Comparison of ENCODE assay signal across 21 cellular contexts in the genomic region with DNA sequence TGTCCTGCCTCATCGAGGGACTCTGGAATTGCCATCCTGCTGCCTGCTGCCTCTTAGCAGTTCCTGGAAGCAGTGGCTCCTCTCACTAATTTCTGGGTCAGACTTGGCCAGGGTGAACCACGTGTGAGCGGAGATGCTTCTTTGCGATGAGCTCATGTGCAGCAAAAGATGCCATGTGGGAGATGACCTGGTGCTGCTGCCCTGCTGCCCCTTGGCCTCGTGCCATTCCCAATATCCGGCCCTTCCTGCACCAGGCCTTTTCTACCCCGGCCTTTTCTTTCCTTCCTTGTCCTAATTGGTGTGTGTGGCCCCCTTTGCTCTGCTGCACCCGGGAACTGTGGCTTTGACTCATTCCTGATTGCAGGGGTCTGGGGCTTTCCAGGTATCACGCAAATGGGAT.
DNase-seq lines count a peak whose midpoint lies in the region; ATAC-seq, FAIRE-seq and TF ChIP-seq lines count a peak whose summit lies in the region.
"Had no signal": no experiment of that assay in that cellular context is flagged by ENCODE, and none has a peak within 500 bp of the region (broad histone marks: within the 10 kb centered on the region; RNA-seq: fewer than 3 reads in every experiment).

No MANE protein-coding gene starts in this region.

- peaks cover 0 to 7% (median 0%) of the 10 kb centered on the region in 7 donors for H3K27me3 ChIP-seq in heart right ventricle
- peaks cover under 1 to 14% of the 10 kb centered on the region in 2 experiments; a peak in 4 of 5 replicates for H3K27me3 ChIP-seq in HepG2 (ENCODE audit: control insufficient read depth in 1 of 2, insufficient read depth in 2 of 2, low read length in 2 of 2)
- no peaks in the 10 kb centered on the region for H3K27me3 ChIP-seq in aorta (ENCODE audit: control insufficient read depth in 1 of 2, insufficient read depth in 2 of 2, low read length in 1 of 2)
- H3K27me3 ChIP-seq: BLaER1 treated with 17β-estradiol and CSF1 and Interleukin-3, amounts not matched to agents 10 nM and 100 nM had no signal

- no peak overlapping the region for H2AFZ ChIP-seq in HepG2 (ENCODE audit: low read length)
- H2AFZ ChIP-seq: GM23338 had no signal

- peaks cover 0 to 7% (median 0%) of the 10 kb centered on the region in 11 donors for H3K9me3 ChIP-seq in heart right ventricle
- no peaks in the 10 kb centered on the region for H3K9me3 ChIP-seq in HepG2 (ENCODE audit: low read length)
- no peaks in the 10 kb centered on the region for H3K9me3 ChIP-seq in aorta (ENCODE audit: control insufficient read depth, low read length)

- TF ChIP-seq EP300 in HepG2 (IDR thresholded peaks at IDR 0.05; ENCODE audit: low read depth in 2 of 2, low read length in 2 of 2) (no peak), HepG2 (CRISPR knock-in tag; IDR thresholded peaks at IDR 0.05; ENCODE audit: borderline replicate concordance) (no peak)

- CTCF ChIA-PET in HepG2 (lab: Yijun Ruan, JAX; ENCODE audit: low intra/inter-chr PET ratio, low total read pairs), result no interaction called here

- DNase-seq in left ventricle myocardium superior, result peak; percentile 3
- no peak for DNase-seq in heart right ventricle
- DNase-seq in HepG2 (ENCODE audit: low spot score), result no peak
- peak; percentile 73 for DNase-seq in posterior vena cava (ENCODE audit: low spot score)
- DNase-seq in aorta, result peak; percentile 13 to 37
- no peak for DNase-seq in HuH-7 (ENCODE audit: low spot score)
- no peak for DNase-seq in NCI-H1930 (lab: John Stamatoyannopoulos, UW)
- no peak for DNase-seq in putamen (ENCODE audit: low spot score)
- DNase-seq: CD4-positive, CD25-positive, alpha-beta regulatory T cell; CD8-positive, alpha-beta memory T cell; COR-L47; DMS 273 treated with DMSO at 0.1 percent for 48 hours; DMS53; DND-41; EL; HCEC 1CT had no signal

- H3K4me1 ChIP-seq in heart right ventricle (no peaks in the 10 kb centered on the region), HepG2 (ENCODE audit: insufficient read depth, low read length) (no peaks in the 10 kb centered on the region), aorta (ENCODE audit: control insufficient read depth in 1 of 2, insufficient read depth in 2 of 2, low read length in 2 of 2) (no peaks in the 10 kb centered on the region)

- ATAC-seq in left ventricle myocardium superior, result no peak
- ATAC-seq in heart right ventricle, result no peak
- ATAC-seq in HepG2, result no peak
- no peak for ATAC-seq in aorta (ENCODE audit: low FRiP score)
- ATAC-seq: GM12878, GM23338 had no signal

- no peak for TF ChIP-seq RAD21 in HepG2 (CRISPR knock-in tag; IDR thresholded peaks at IDR 0.05)

- intact Hi-C loops in left ventricle myocardium superior (cut with micrococcal nuclease), result no loop called here
- intact Hi-C loops in heart right ventricle (cut with DNase I), result no loop called here
- intact Hi-C loops in HepG2 (cut with micrococcal nuclease; ENCODE audit: unreplicated experiment), result no loop called here
- intact Hi-C loops in posterior vena cava (cut with DNase I), result no loop called here
- intact Hi-C loops in aorta (cut with DNase I), result no loop called here

- WGBS in heart right ventricle, 2 donors, result 77 to 78% methylated on average over 9 of the region's 9 CpGs
- WGBS in HepG2 (ENCODE audit: low lambda C conversion rate), result 49% methylated on average over 9 of the region's 9 CpGs
- 85 to 91% methylated on average over 9 of the region's 9 CpGs for WGBS in aorta, 2 donors

- FAIRE-seq in HepG2 (lab: Jason Lieb, UNC), result no peak
- FAIRE-seq: GM12878, H54, HTR-8/SVneo had no signal

- in situ Hi-C loops in HepG2 (cut with HindIII; ENCODE audit: extremely low pct_ligation_motif_present, low pct_unique_long_range_greater_than_20kb), result no loop called here

- TF ChIP-seq POLR2A in HepG2 (IDR thresholded peaks at IDR 0.05; ENCODE audit: insufficient read depth in 1 of 2, low read depth in 2 of 2, low read length in 2 of 2), result no peak

- no peak overlapping the region for H3K27ac ChIP-seq in heart right ventricle
- no peak overlapping the region for H3K27ac ChIP-seq in HepG2 (ENCODE audit: extremely low read length, insufficient read depth, low read length)
- H3K27ac ChIP-seq in aorta (ENCODE audit: low read depth in 1 of 2, low read length in 2 of 2), result no peak overlapping the region
- H3K27ac ChIP-seq: BLaER1 treated with 17β-estradiol and CSF1 and Interleukin-3, amounts not matched to agents 10 nM and 100 nM had no signal

- no peak overlapping the region for H3K4me3 ChIP-seq in heart right ventricle
- no peak overlapping the region for H3K4me3 ChIP-seq in HepG2 (replicated peaks in 1 of 3; ENCODE audit: insufficient read depth in 1 of 3, low read depth in 2 of 3, low read length in 3 of 3)
- no peak overlapping the region for H3K4me3 ChIP-seq in aorta (ENCODE audit: low read length in 2 of 2)
- H3K4me3 ChIP-seq: BLaER1 treated with 17β-estradiol and CSF1 and Interleukin-3, amounts not matched to agents 10 nM and 100 nM; GM12878; GM23338 had no signal

- TF ChIP-seq CTCF in heart right ventricle (IDR thresholded peaks at IDR 0.05) (no peak), HepG2 (CRISPR knock-in tag; IDR thresholded peaks at IDR 0.05) (no peak)

- H3K36me3 ChIP-seq in heart right ventricle (no peaks in the 10 kb centered on the region), HepG2 (replicated peaks in 1 of 2; ENCODE audit: control insufficient read depth in 1 of 2, insufficient read depth in 2 of 2, low read length in 2 of 2) (no peaks in the 10 kb centered on the region), aorta (ENCODE audit: control insufficient read depth in 1 of 2, insufficient read depth in 2 of 2, low read length in 1 of 2) (no peaks in the 10 kb centered on the region)
- H3K36me3 ChIP-seq: BLaER1 treated with 17β-estradiol and CSF1 and Interleukin-3, amounts not matched to agents 10 nM and 100 nM had no signal

- no peak overlapping the region for H3K4me2 ChIP-seq in HepG2 (ENCODE audit: low read depth, low read length)
- H3K4me2 ChIP-seq: BLaER1 treated with 17β-estradiol and CSF1 and Interleukin-3, amounts not matched to agents 10 nM and 100 nM; GM23338 had no signal

- no peak overlapping the region for H3K9ac ChIP-seq in HepG2 (ENCODE audit: insufficient read depth, low read depth, low read length)
- H3K9ac ChIP-seq: BLaER1 treated with 17β-estradiol and CSF1 and Interleukin-3, amounts not matched to agents 10 nM and 100 nM had no signal

- no peaks in the 10 kb centered on the region for H4K20me1 ChIP-seq in HepG2 (ENCODE audit: insufficient read depth, low read length)
- H4K20me1 ChIP-seq: BLaER1 treated with 17β-estradiol and CSF1 and Interleukin-3, amounts not matched to agents 10 nM and 100 nM had no signal

- BruUV-seq in HepG2 (replicated peaks; lab: Mats Ljungman, UMichigan), result no TSS peak

- POLR2A ChIA-PET in HepG2 (lab: Yijun Ruan, JAX), result no interaction called here

- H3K79me2 ChIP-seq in HepG2 (ENCODE audit: insufficient read depth, low read length), result no peaks in the 10 kb centered on the region

TF ChIP-seq in HepG2, 621 proteins besides CTCF, POLR2A, EP300 and RAD21:
- TF ChIP-seq, protein P1, sequence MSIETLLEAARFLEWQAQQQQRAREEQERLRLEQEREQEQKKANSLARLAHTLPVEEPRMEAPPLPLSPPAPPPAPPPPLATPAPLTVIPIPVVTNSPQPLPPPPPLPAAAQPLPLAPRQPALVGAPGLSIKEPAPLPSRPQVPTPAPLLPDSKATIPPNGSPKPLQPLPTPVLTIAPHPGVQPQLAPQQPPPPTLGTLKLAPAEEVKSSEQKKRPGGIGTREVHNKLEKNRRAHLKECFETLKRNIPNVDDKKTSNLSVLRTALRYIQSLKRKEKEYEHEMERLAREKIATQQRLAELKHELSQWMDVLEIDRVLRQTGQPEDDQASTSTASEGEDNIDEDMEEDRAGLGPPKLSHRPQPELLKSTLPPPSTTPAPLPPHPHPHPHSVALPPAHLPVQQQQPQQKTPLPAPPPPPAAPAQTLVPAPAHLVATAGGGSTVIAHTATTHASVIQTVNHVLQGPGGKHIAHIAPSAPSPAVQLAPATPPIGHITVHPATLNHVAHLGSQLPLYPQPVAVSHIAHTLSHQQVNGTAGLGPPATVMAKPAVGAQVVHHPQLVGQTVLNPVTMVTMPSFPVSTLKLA (IDR thresholded peaks at IDR 0.05), result peak; percentile 49; the same call in 1 of the 2 replicates
- no peak for TF ChIP-seq ZNF570 (CRISPR knock-in tag; IDR thresholded peaks at IDR 0.05; ENCODE audit: borderline replicate concordance)
TF ChIP-seq in HepG2: peak in this region for 1.

Comparison
In these comparisons a context has a peak if more than half of its experiments do, and no peak if none do; other contexts are left out.
1. DNase-seq: peak in left ventricle myocardium superior (single experiment), posterior vena cava (single experiment) and aorta (2 of 2); none in heart right ventricle (0 of 2), HepG2 (single experiment), HuH-7 (single experiment), NCI-H1930 (0 of 2) and putamen (single experiment).